27 cellular contexts compared by ENCODE assay signal in the genomic region with DNA sequence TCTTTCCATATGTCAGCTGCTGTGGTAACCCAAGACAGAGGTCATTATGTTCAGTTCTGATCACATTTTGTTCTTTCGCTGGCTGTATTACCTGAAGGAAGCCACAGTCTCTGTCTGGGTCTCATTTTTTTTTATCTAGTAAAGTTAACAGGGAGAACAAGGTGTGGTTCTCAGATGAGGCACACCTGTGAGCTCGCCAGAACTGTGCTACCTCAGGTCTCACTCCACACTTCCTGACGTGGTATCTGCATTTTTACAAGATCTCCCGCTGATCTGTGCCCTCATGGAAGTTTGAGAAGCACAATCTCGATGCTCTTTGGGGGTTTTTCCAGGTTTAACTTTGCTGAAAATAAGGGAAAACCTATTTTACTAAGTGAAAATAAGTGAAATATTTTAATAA.
"Had no signal": no experiment of that assay in that cellular context is flagged by ENCODE, and none has a peak within 500 bp of the region (broad histone marks: within the 10 kb centered on the region; RNA-seq: fewer than 3 reads in every experiment).

No MANE protein-coding gene starts in this region.

- H3K27me3 Mint-ChIP-seq: activated naive CD8-positive, alpha-beta T cell; central memory CD8-positive, alpha-beta T cell; naive B cell; stimulated activated memory B cell treated with anti-CD40 and anti-IgM and Interleukin-4, amounts not matched to agents 10 μg/mL and 1 μg/mL and 100 μg/mL, for 72 hours had no signal

- H3K36me3 Mint-ChIP-seq: naive B cell had no signal

- H3K4me2 ChIP-seq: smooth muscle cell had no signal

- H3K4me3 Mint-ChIP-seq: activated naive CD8-positive, alpha-beta T cell; naive B cell; stimulated activated memory B cell treated with anti-CD40 and anti-IgM and Interleukin-4, amounts not matched to agents 10 μg/mL and 1 μg/mL and 100 μg/mL, for 72 hours had no signal

- H3K27ac Mint-ChIP-seq: activated naive CD8-positive, alpha-beta T cell; stimulated activated memory B cell treated with anti-CD40 and anti-IgM and Interleukin-4, amounts not matched to agents 10 μg/mL and 1 μg/mL and 100 μg/mL, for 72 hours had no signal

- H3K4me3 ChIP-seq: left ventricle myocardium inferior, lung, pancreas, psoas muscle, sigmoid colon, smooth muscle cell, stomach, thyroid gland, upper lobe of right lung had no signal

- H3K36me3 ChIP-seq: pancreas, sigmoid colon, stomach, thyroid gland, upper lobe of right lung had no signal

- H3K27ac ChIP-seq: epithelial cell of prostate, left ventricle myocardium inferior, pancreas, psoas muscle, sigmoid colon, stomach, thyroid gland, upper lobe of right lung had no signal

- FAIRE-seq: bronchial epithelial cell, colon, endometrium, frontal cortex, islet of Langerhans, pancreas had no signal

- ATAC-seq: psoas muscle; stimulated activated memory B cell treated with anti-CD40 and anti-IgM and Interleukin-4, amounts not matched to agents 10 μg/mL and 1 μg/mL and 100 μg/mL, for 72 hours had no signal

- DNase-seq: activated CD4-positive, alpha-beta T cell treated with anti-CD3 and anti-CD28 coated beads, Interleukin-2, amount 50 U/mL, for 4 hours; activated naive CD4-positive, alpha-beta T cell treated with Interleukin-2 at 50 U/mL for 16 hours; activated T-cell treated with anti-CD3 and anti-CD28 coated beads for 4 hours; anterior cingulate cortex; effector CD8-positive, alpha-beta T cell; left ventricle myocardium inferior; psoas muscle; sigmoid colon; stimulated activated CD4-positive, alpha-beta T cell treated with anti-CD3 and anti-CD28 coated beads, Interleukin-4, amount 100 ng/mL, for 4 hours; stimulated activated CD8-positive, alpha-beta memory T cell treated with anti-CD3 and anti-CD28 coated beads, Interleukin-4, amount 100 ng/mL, for 48 hours; stomach; thyroid gland; upper lobe of right lung had no signal

- H3K27me3 ChIP-seq: pancreas, sigmoid colon, stomach, thyroid gland, upper lobe of right lung had no signal

- H3K9me3 Mint-ChIP-seq: activated T-cell treated with anti-CD3 and anti-CD28 coated beads, Interleukin-2, amount 50 U/mL, for 72 hours; central memory CD8-positive, alpha-beta T cell; stimulated activated memory B cell treated with anti-CD40 and anti-IgM and Interleukin-4, amounts not matched to agents 10 μg/mL and 1 μg/mL and 100 μg/mL, for 72 hours had no signal

- H3K9me3 ChIP-seq: pancreas, psoas muscle, sigmoid colon, stomach, thyroid gland, upper lobe of right lung had no signal

- H3K4me1 ChIP-seq: left ventricle myocardium inferior, pancreas, psoas muscle, thyroid gland, upper lobe of right lung had no signal
